ENCODE assay signal across 1 cellular context in genomic region chr3:194045289-194045688, GRCh38.
TF ChIP-seq lines count a peak whose summit lies in the region.

No MANE protein-coding gene starts in this region.

TF ChIP-seq in H1, 55 proteins besides CTCF, POLR2A, EP300 and RAD21 (continued from another document):
- TF ChIP-seq E2F6 (IDR thresholded peaks at IDR 0.05) (no peak), BACH1 (IDR thresholded peaks at IDR 0.05; ENCODE audit: low read length) (no peak), SP2 (IDR thresholded peaks at IDR 0.05; ENCODE audit: low read length) (no peak), KDM5A (IDR thresholded peaks at IDR 0.05; ENCODE audit: low read length) (no peak), SIN3A (conservative IDR thresholded peaks at IDR 0.05 in 1 of 2, IDR thresholded peaks at IDR 0.05 in 1 of 2; ENCODE audit: low read depth in 1 of 2, low read length in 2 of 2) (no peak), SRF (IDR thresholded peaks at IDR 0.05; ENCODE audit: low read depth, low read length) (no peak), ZNF274 (IDR thresholded peaks at IDR 0.05; ENCODE audit: borderline replicate concordance, extremely low read depth, low read length) (no peak)
